13 cellular contexts compared by ENCODE assay signal in genomic region chr20:50138120-50138478, GRCh38. TPM values are rescaled to one million over a fixed set of nuclear protein-coding genes. Genes with fewer than 3 reads are reported as not detected.
DNase-seq lines count a peak whose midpoint lies in the region; ATAC-seq, FAIRE-seq and TF ChIP-seq lines count a peak whose summit lies in the region.
"Had no signal": no experiment of that assay in that cellular context is flagged by ENCODE, and none has a peak within 500 bp of the region (broad histone marks: within the 10 kb centered on the region; RNA-seq: fewer than 3 reads in every experiment).

No MANE protein-coding gene starts in this region.

- H3K9me3 ChIP-seq in esophagus muscularis mucosa (no peaks in the 10 kb centered on the region), uterus (no peaks in the 10 kb centered on the region)

- H3K27me3 ChIP-seq in esophagus muscularis mucosa (no peaks in the 10 kb centered on the region), uterus (no peaks in the 10 kb centered on the region)

- no peak overlapping the region for H3K4me3 ChIP-seq in esophagus muscularis mucosa
- no peak overlapping the region for H3K4me3 ChIP-seq in uterus

- peaks cover 61 to 73% (median 68%) of the 10 kb centered on the region in 4 donors for H3K4me1 ChIP-seq in esophagus muscularis mucosa
- peaks cover 0 to 3% of the 10 kb centered on the region in 2 donors for H3K4me1 ChIP-seq in uterus

- TF ChIP-seq CTCF in esophagus muscularis mucosa (IDR thresholded peaks at IDR 0.05) = no peak
- no peak for TF ChIP-seq CTCF in osteocyte (IDR thresholded peaks at IDR 0.05)
- no peak for TF ChIP-seq CTCF in uterus (IDR thresholded peaks at IDR 0.05)

- peaks cover 10 to 56% (median 41%) of the 10 kb centered on the region in 4 donors for H3K36me3 ChIP-seq in esophagus muscularis mucosa
- no peaks in the 10 kb centered on the region for H3K36me3 ChIP-seq in uterus

- no peak for TF ChIP-seq EP300 in esophagus muscularis mucosa (IDR thresholded peaks at IDR 0.05)

- H3K27me3 Mint-ChIP-seq in activated naive CD8-positive, alpha-beta T cell = no peaks in the 10 kb centered on the region
- H3K27me3 Mint-ChIP-seq in activated naive CD8-positive, alpha-beta T cell treated with anti-CD3 and anti-CD28 coated beads, Interleukin-2, amount 50 U/mL, for 24 hours = no peaks in the 10 kb centered on the region
- no peaks in the 10 kb centered on the region for H3K27me3 Mint-ChIP-seq in osteocyte (ENCODE audit: unreplicated experiment)

- H3K4me3 Mint-ChIP-seq in activated naive CD8-positive, alpha-beta T cell = no peak overlapping the region
- H3K4me3 Mint-ChIP-seq in activated naive CD8-positive, alpha-beta T cell treated with anti-CD3 and anti-CD28 coated beads, Interleukin-2, amount 50 U/mL, for 24 hours = no peak overlapping the region
- H3K4me3 Mint-ChIP-seq in osteocyte (ENCODE audit: unreplicated experiment) = no peak overlapping the region
- H3K4me3 Mint-ChIP-seq: activated T-helper 1 cell treated with anti-CD3 and anti-CD28 coated beads, Interleukin-12 subunit alpha, Interleukin-12 subunit beta, Interleukin-2, Interleukin-4 antibody, amounts not matched to agents 30 ng/mL and 10 ng/mL and 1 ng/mL, durations not matched to agents 14 hours and 24 hours and 36 hours had no signal

- no peaks in the 10 kb centered on the region for H3K36me3 Mint-ChIP-seq in activated naive CD8-positive, alpha-beta T cell
- H3K36me3 Mint-ChIP-seq in activated naive CD8-positive, alpha-beta T cell treated with anti-CD3 and anti-CD28 coated beads, Interleukin-2, amount 50 U/mL, for 24 hours (ENCODE audit: low read depth) = peaks cover 25% of the 10 kb centered on the region
- H3K36me3 Mint-ChIP-seq in osteocyte (ENCODE audit: unreplicated experiment) = peaks cover 23% of the 10 kb centered on the region

- TF ChIP-seq POLR2A in esophagus muscularis mucosa (IDR thresholded peaks at IDR 0.05; ENCODE audit: low read depth) (no peak), uterus (IDR thresholded peaks at IDR 0.05) (no peak)

- H3K27ac Mint-ChIP-seq in activated naive CD8-positive, alpha-beta T cell = peak overlapping the region; percentile 46
- no peak overlapping the region for H3K27ac Mint-ChIP-seq in activated naive CD8-positive, alpha-beta T cell treated with anti-CD3 and anti-CD28 coated beads, Interleukin-2, amount 50 U/mL, for 24 hours
- peak overlapping the region; percentile 88 for H3K27ac Mint-ChIP-seq in osteocyte (ENCODE audit: unreplicated experiment)

- peaks cover 16% of the 10 kb centered on the region for H3K4me1 Mint-ChIP-seq in activated naive CD8-positive, alpha-beta T cell (ENCODE audit: low read depth)
- peaks cover 19% of the 10 kb centered on the region for H3K4me1 Mint-ChIP-seq in activated naive CD8-positive, alpha-beta T cell treated with anti-CD3 and anti-CD28 coated beads, Interleukin-2, amount 50 U/mL, for 24 hours
- H3K4me1 Mint-ChIP-seq in osteocyte (ENCODE audit: unreplicated experiment) = peaks cover 46% of the 10 kb centered on the region

- WGBS in esophagus muscularis mucosa = 97% methylated on average over 5 of the region's 5 CpGs

- intact Hi-C loops in esophagus muscularis mucosa (cut with DNase I) = no loop called here
- intact Hi-C loops in uterus (cut with DNase I; ENCODE audit: low total_unique reads) = no loop called here

- no peak for FAIRE-seq in frontal cortex (lab: Jason Lieb, UNC)
- FAIRE-seq: GM18507 had no signal

- no peak for DNase-seq in activated naive CD8-positive, alpha-beta T cell treated with anti-CD3 and anti-CD28 coated beads, Interleukin-2, amount 50 U/mL, for 24 hours
- DNase-seq in esophagus muscularis mucosa (ENCODE audit: extremely low spot score) (no peak), osteocyte (ENCODE audit: extremely low spot score, unreplicated experiment) (no peak), uterus (no peak), NAMALWA (ENCODE audit: low spot score) (no peak), SKM-1 treated with dmso at 0.1 percent for 144 hours (lab: John Stamatoyannopoulos, UW; ENCODE audit: unreplicated experiment) (no peak), frontal cortex (ENCODE audit: low spot score in 2 of 2) (no peak)
- DNase-seq: NCI-H510A; SIG-M5; stimulated activated CD4-positive, alpha-beta T cell treated with anti-CD3 and anti-CD28 coated beads, Interleukin-12 subunit alpha, Interleukin-12 subunit beta, amount 100 ng/mL, for 4 hours had no signal

- H3K9me3 Mint-ChIP-seq in activated naive CD8-positive, alpha-beta T cell (ENCODE audit: low read depth) = no peaks in the 10 kb centered on the region
- H3K9me3 Mint-ChIP-seq in activated naive CD8-positive, alpha-beta T cell treated with anti-CD3 and anti-CD28 coated beads, Interleukin-2, amount 50 U/mL, for 24 hours = no peaks in the 10 kb centered on the region
- H3K9me3 Mint-ChIP-seq in osteocyte (ENCODE audit: unreplicated experiment) = no peaks in the 10 kb centered on the region
- H3K9me3 Mint-ChIP-seq: activated T-helper 1 cell treated with anti-CD3 and anti-CD28 coated beads, Interleukin-12 subunit alpha, Interleukin-12 subunit beta, Interleukin-2, Interleukin-4 antibody, amounts not matched to agents 30 ng/mL and 10 ng/mL and 1 ng/mL, durations not matched to agents 14 hours and 24 hours and 36 hours had no signal

- H3K27ac ChIP-seq in esophagus muscularis mucosa (replicated peaks in 1 of 4) (peak overlapping the region; percentile 47 to 71 (median 64)), uterus (peak overlapping the region; percentile 38 to 52)

- no peak for ATAC-seq in activated naive CD8-positive, alpha-beta T cell treated with anti-CD3 and anti-CD28 coated beads, Interleukin-2, amount 50 U/mL, for 24 hours

RNA-seq across cellular contexts. Expression of gene PEDS1, which starts 15.4 kb away (rescaled TPM):
- total RNA-seq in esophagus muscularis mucosa (10 to 100 TPM; 22.2 to 50.3 (median 30.7) TPM), osteocyte (61.2 and 63.7 TPM in 2 replicates), uterus (10 to 100 TPM in 1 of 4 donors, 1 to 10 TPM in 3; 1.5 to 19.8 (median 6.1) TPM), frontal cortex (9.4 TPM)

RNA-seq across cellular contexts. Expression of gene UBE2V1, which starts 25.1 kb away (rescaled TPM):
- 100 to 1,000 TPM in 1 of 4 donors, 10 to 100 TPM in 3; 66.8 to 104 (median 78.3) TPM for total RNA-seq in esophagus muscularis mucosa
- total RNA-seq in osteocyte = 102 and 106 TPM in 2 replicates
- total RNA-seq in uterus = 100 to 1,000 TPM in 1 of 4 donors, 10 to 100 TPM in 3; 45.6 to 124 (median 62.9) TPM
- total RNA-seq in frontal cortex = 20.0 TPM

RNA-seq across cellular contexts. Expression of gene CEBPB, which starts 52.5 kb away (rescaled TPM):
- total RNA-seq in esophagus muscularis mucosa (100 to 1,000 TPM; 105 to 195 (median 144) TPM), osteocyte (59.1 and 60.7 TPM in 2 replicates), uterus (100 to 1,000 TPM in 1 of 4 donors, 10 to 100 TPM in 3; 15.6 to 100 (median 59.9) TPM), frontal cortex (1.6 TPM)
